ENCODE assay signal across 2 cellular contexts in the genomic region with DNA sequence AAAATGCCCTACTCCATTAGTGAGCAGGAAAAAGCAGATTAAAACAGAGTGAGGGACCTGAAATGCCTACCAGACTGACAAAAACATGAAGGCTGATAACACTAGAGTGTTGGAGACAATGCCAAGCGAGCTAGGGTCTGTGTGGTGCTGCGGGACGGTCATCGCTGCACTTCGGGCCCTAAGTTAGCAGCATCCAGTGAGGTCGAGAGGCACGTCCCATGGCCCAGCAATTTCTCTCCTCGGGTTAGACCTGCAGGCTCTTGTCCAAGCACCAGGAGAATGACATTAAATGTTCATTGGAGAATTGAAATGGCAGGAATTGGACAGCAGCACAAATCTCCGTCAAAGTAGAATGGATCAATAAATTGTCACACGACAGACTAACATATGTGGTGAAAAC.
TF ChIP-seq lines count a peak whose summit lies in the region.

No MANE protein-coding gene starts in this region.

TF ChIP-seq in K562, 482 proteins besides CTCF, POLR2A, EP300 and RAD21:
- no peak for TF ChIP-seq ILK (tag; IDR thresholded peaks at IDR 0.05; ENCODE audit: borderline replicate concordance, low read depth)
- no peak for TF ChIP-seq MCM7 (IDR thresholded peaks at IDR 0.05)
- no peak for TF ChIP-seq KDM2B (CRISPR knock-in tag; IDR thresholded peaks at IDR 0.05)
- no peak for TF ChIP-seq CCNT2 (IDR thresholded peaks at IDR 0.05; ENCODE audit: borderline replicate concordance, extremely low read depth, insufficient read length, low read depth, low read length)
- TF ChIP-seq CEBPG (CRISPR knock-in tag; IDR thresholded peaks at IDR 0.05): no peak
- no peak for TF ChIP-seq CEBPG (tag; conservative IDR thresholded peaks at IDR 0.05 in 1 of 2, IDR thresholded peaks at IDR 0.05 in 1 of 2)
TF ChIP-seq in K562: peak in this region for 0.

TF ChIP-seq in H1, 55 proteins besides CTCF, POLR2A, EP300 and RAD21:
- no peak for TF ChIP-seq KDM5A (IDR thresholded peaks at IDR 0.05; ENCODE audit: low read length)
- TF ChIP-seq CREB1 (IDR thresholded peaks at IDR 0.05): no peak
- TF ChIP-seq ASH2L (IDR thresholded peaks at IDR 0.05; ENCODE audit: low read length): no peak
- no peak for TF ChIP-seq SIRT6 (IDR thresholded peaks at IDR 0.05; ENCODE audit: low read length)
- no peak for TF ChIP-seq SRF (IDR thresholded peaks at IDR 0.05; ENCODE audit: low read depth, low read length)
- TF ChIP-seq, protein P1, sequence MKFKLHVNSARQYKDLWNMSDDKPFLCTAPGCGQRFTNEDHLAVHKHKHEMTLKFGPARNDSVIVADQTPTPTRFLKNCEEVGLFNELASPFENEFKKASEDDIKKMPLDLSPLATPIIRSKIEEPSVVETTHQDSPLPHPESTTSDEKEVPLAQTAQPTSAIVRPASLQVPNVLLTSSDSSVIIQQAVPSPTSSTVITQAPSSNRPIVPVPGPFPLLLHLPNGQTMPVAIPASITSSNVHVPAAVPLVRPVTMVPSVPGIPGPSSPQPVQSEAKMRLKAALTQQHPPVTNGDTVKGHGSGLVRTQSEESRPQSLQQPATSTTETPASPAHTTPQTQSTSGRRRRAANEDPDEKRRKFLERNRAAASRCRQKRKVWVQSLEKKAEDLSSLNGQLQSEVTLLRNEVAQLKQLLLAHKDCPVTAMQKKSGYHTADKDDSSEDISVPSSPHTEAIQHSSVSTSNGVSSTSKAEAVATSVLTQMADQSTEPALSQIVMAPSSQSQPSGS (IDR thresholded peaks at IDR 0.05; ENCODE audit: low read length): no peak
- no peak for TF ChIP-seq CBX5 (IDR thresholded peaks at IDR 0.05; ENCODE audit: low read depth, low read length)
- TF ChIP-seq TEAD4 (IDR thresholded peaks at IDR 0.05; ENCODE audit: low read depth, low read length): no peak
- no peak for TF ChIP-seq CHD2 (IDR thresholded peaks at IDR 0.05; ENCODE audit: low read length)
- no peak for TF ChIP-seq GTF2F1 (IDR thresholded peaks at IDR 0.05; ENCODE audit: borderline replicate concordance, low read depth, low read length)
- TF ChIP-seq POLR2AphosphoS5 (IDR thresholded peaks at IDR 0.05; ENCODE audit: low read depth, low read length): no peak
- TF ChIP-seq RBBP5 (IDR thresholded peaks at IDR 0.05; ENCODE audit: borderline replicate concordance, low read depth, low read length): no peak
- TF ChIP-seq, protein P2, sequence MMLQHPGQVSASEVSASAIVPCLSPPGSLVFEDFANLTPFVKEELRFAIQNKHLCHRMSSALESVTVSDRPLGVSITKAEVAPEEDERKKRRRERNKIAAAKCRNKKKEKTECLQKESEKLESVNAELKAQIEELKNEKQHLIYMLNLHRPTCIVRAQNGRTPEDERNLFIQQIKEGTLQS (IDR thresholded peaks at IDR 0.05; ENCODE audit: insufficient read depth, low read depth, low read length): no peak
- TF ChIP-seq TAF7 (optimal IDR thresholded peaks at IDR 0.05; ENCODE audit: borderline replicate concordance, low read depth, low read length): no peak
- no peak for TF ChIP-seq FOSL1 (IDR thresholded peaks at IDR 0.05; ENCODE audit: insufficient read depth, low read depth, low read length)
- no peak for TF ChIP-seq YY1 (IDR thresholded peaks at IDR 0.05; ENCODE audit: low read depth, low read length)
- no peak for TF ChIP-seq ZNF274 (IDR thresholded peaks at IDR 0.05; ENCODE audit: borderline replicate concordance, extremely low read depth, low read length)
- no peak for TF ChIP-seq TAF1 (IDR thresholded peaks at IDR 0.05; ENCODE audit: low read depth, low read length)
